ENCODE assay signal across 8 cellular contexts in genomic region chr4:38949416-38950051, GRCh38.
A peak's percentile ranks its signal among the peaks of the same experiment; 100 is the strongest.
DNase-seq lines count a peak whose midpoint lies in the region; ATAC-seq and TF ChIP-seq lines count a peak whose summit lies in the region.
"Had no signal": no experiment of that assay in that cellular context is flagged by ENCODE, and none has a peak within 500 bp of the region (broad histone marks: within the 10 kb centered on the region; RNA-seq: fewer than 3 reads in every experiment).

No MANE protein-coding gene starts in this region.

- no peaks in the 10 kb centered on the region for H3K9me3 ChIP-seq in effector memory CD4-positive, alpha-beta T cell (ENCODE audit: control insufficient read depth, low read length)
- no peaks in the 10 kb centered on the region for H3K9me3 ChIP-seq in smooth muscle cell (replicated peaks; ENCODE audit: low read depth)

- peaks cover 17% of the 10 kb centered on the region for H3F3A ChIP-seq in smooth muscle cell (ENCODE audit: low read depth)

- no peaks in the 10 kb centered on the region for H4K20me1 ChIP-seq in smooth muscle cell (ENCODE audit: low read depth)

- no peak overlapping the region for H3K4me3 ChIP-seq in effector memory CD4-positive, alpha-beta T cell (ENCODE audit: insufficient read depth, low read depth, low read length, poor library complexity, severe bottlenecking)
- no peak overlapping the region for H3K4me3 ChIP-seq in smooth muscle cell

- DNase-seq in HS-5 (ENCODE audit: low read depth) = peak; percentile 19
- DNase-seq in T-helper 22 cell (ENCODE audit: low read depth) = peak; percentile 35
- DNase-seq in effector memory CD4-positive, alpha-beta T cell = peak in 2 of 3 donors; percentile 23 to 55
- DNase-seq in smooth muscle cell (lab: John Stamatoyannopoulos, UW; ENCODE audit: unreplicated experiment) = no peak
- DNase-seq in COR-L47 (lab: John Stamatoyannopoulos, UW) = no peak
- DNase-seq in NCI-H1436 (lab: John Stamatoyannopoulos, UW) = no peak
- DNase-seq: activated B cell treated with CpG ODN at 0.5 μM for 24 hours had no signal

- ATAC-seq in GM19328 (IDR thresholded peaks at IDR 0.05; ENCODE audit: unreplicated experiment) = no peak

- 41% methylated on average over 5 of the region's 5 CpGs for WGBS in smooth muscle cell (ENCODE audit: low lambda C conversion rate)

- H3K9ac ChIP-seq in smooth muscle cell (ENCODE audit: low read depth) = no peak overlapping the region

- no peak overlapping the region for H2AFZ ChIP-seq in smooth muscle cell (ENCODE audit: low read depth)

- H3K4me1 ChIP-seq in effector memory CD4-positive, alpha-beta T cell (ENCODE audit: control insufficient read depth, insufficient read depth, low read length, poor library complexity, severe bottlenecking) = peaks cover 7% of the 10 kb centered on the region
- peaks cover 7% of the 10 kb centered on the region for H3K4me1 ChIP-seq in smooth muscle cell (ENCODE audit: low read depth)

- peak overlapping the region; percentile 60 for H3K27ac ChIP-seq in effector memory CD4-positive, alpha-beta T cell (ENCODE audit: insufficient read depth, low read length, poor library complexity, severe bottlenecking)
- H3K27ac ChIP-seq in smooth muscle cell (ENCODE audit: low read depth) = peak overlapping the region; percentile 77

- H3K79me2 ChIP-seq in smooth muscle cell (ENCODE audit: low read depth) = no peaks in the 10 kb centered on the region

- no peaks in the 10 kb centered on the region for H3K36me3 ChIP-seq in effector memory CD4-positive, alpha-beta T cell (ENCODE audit: control insufficient read depth, insufficient read depth, low read length)
- peaks cover 4% of the 10 kb centered on the region for H3K36me3 ChIP-seq in smooth muscle cell (ENCODE audit: low read depth)

- TF ChIP-seq CTCF in smooth muscle cell (IDR thresholded peaks at IDR 0.05; ENCODE audit: borderline replicate concordance, insufficient read depth, poor library complexity, severe bottlenecking) = no peak

- peak overlapping the region; percentile 71 for H3K4me2 ChIP-seq in smooth muscle cell

- H3K27me3 ChIP-seq in effector memory CD4-positive, alpha-beta T cell (replicated peaks; ENCODE audit: control insufficient read depth, insufficient read depth, low read length, poor library complexity, severe bottlenecking) = no peaks in the 10 kb centered on the region
- H3K27me3 ChIP-seq in smooth muscle cell (ENCODE audit: low read depth) = no peaks in the 10 kb centered on the region

Comparison
In these comparisons a context has a peak if more than half of its experiments do, and no peak if none do; other contexts are left out.
1. DNase-seq: peak in HS-5 (single experiment), T-helper 22 cell (single experiment) and effector memory CD4-positive, alpha-beta T cell (2 of 3); none in smooth muscle cell (single experiment), COR-L47 (single experiment) and NCI-H1436 (single experiment).